Comparison of ENCODE assay signal across 7 cellular contexts in the genomic region with DNA sequence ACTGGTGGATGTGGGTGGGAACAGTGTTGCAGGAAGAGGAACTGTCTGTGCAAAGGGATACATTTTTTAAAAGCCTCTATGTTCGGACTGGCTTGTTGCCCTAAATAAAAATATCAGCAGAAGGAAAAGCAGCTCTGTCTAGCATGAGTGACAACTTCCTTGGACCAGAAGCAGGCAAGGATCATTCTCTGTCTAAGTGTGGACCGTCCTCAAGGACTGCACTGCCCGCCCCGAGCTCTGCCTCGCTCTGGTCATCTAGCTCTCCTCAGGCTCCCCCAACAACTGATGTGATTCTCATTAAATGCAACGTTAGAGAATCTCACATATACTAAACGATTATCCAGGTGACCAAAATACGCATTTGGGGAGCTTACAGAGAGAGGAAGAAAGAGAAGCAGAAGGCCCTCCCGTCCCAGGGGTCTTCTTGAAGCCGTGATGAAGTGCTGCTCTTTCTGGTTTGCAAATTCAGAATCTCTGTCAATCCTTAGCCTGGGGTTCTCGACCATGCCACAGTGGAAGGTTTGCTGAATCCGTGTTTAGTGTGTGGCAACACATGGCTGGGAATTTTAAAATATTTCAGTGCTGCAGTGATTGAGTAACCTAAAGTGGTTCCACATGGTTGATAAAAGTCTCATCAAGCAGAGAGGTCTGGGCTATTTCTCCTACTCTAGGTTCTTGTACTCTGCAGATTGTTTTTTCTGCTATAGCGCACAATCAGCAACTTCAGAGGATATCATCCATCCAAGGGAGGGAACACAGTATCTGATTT.
DNase-seq lines count a peak whose midpoint lies in the region; ATAC-seq and TF ChIP-seq lines count a peak whose summit lies in the region.

No MANE protein-coding gene starts in this region.

- H3K4ac ChIP-seq in neuronal stem cell (ENCODE audit: low read length) = no peak overlapping the region

- no peak for DNase-seq in Panc1 (ENCODE audit: low read depth, low spot score)
- DNase-seq in sciatic nerve (ENCODE audit: low spot score) = no peak
- DNase-seq in epidermal melanocyte (ENCODE audit: insufficient read length, low spot score) = no peak
- DNase-seq in neuronal stem cell (ENCODE audit: low spot score) = no peak
- no peak for DNase-seq in stimulated activated naive CD4-positive, alpha-beta T cell (lab: John Stamatoyannopoulos, UW)

- no peak overlapping the region for H2AK5ac ChIP-seq in neuronal stem cell (ENCODE audit: low read depth, low read length)

- H2BK12ac ChIP-seq in neuronal stem cell (ENCODE audit: low read length) = no peak overlapping the region

- no peak overlapping the region for H3K4me3 ChIP-seq in Panc1 (ENCODE audit: low read depth in 2 of 2, low read length in 2 of 2)
- no peak overlapping the region for H3K4me3 ChIP-seq in neuronal stem cell (ENCODE audit: low read length in 2 of 2)

- no peak overlapping the region for H3K18ac ChIP-seq in neuronal stem cell (ENCODE audit: low read length)

- H3K36me3 ChIP-seq in Panc1 (ENCODE audit: control insufficient read depth, insufficient read depth, low read length) (no peaks in the 10 kb centered on the region), neuronal stem cell (replicated peaks in 1 of 2; ENCODE audit: control insufficient read depth in 2 of 2, insufficient read depth in 2 of 2, low read length in 2 of 2) (no peaks in the 10 kb centered on the region)

- ATAC-seq in GM18909 (IDR thresholded peaks at IDR 0.05; ENCODE audit: poor library complexity, unreplicated experiment) = peak; percentile 31
- ATAC-seq in HG02642 (IDR thresholded peaks at IDR 0.05; ENCODE audit: poor library complexity, unreplicated experiment) = peak; percentile 55
- ATAC-seq in Panc1 = no peak
- ATAC-seq in sciatic nerve = peak; percentile 89

- no peak overlapping the region for H3K23ac ChIP-seq in neuronal stem cell (ENCODE audit: low read depth, low read length, poor library complexity)

- no peak overlapping the region for H4K8ac ChIP-seq in neuronal stem cell (ENCODE audit: low read depth, low read length)

- H3K27me3 ChIP-seq in Panc1 (ENCODE audit: control insufficient read depth, insufficient read depth, low read length) (no peaks in the 10 kb centered on the region), neuronal stem cell (ENCODE audit: control insufficient read depth in 3 of 3, insufficient read depth in 3 of 3, low read depth in 1 of 3, low read length in 3 of 3) (no peaks in the 10 kb centered on the region)

- H3K4me2 ChIP-seq in neuronal stem cell (ENCODE audit: insufficient read depth, low read length, poor library complexity, severe bottlenecking) = no peak overlapping the region

- H2BK5ac ChIP-seq in neuronal stem cell (ENCODE audit: low read length) = no peak overlapping the region

- no CpG with 5 or more reads among the region's 13 CpGs for WGBS in neuronal stem cell (ENCODE audit: extremely low coverage in 2 of 2, insufficient read length in 2 of 2, insufficient replicate concordance in 1 of 2), 2 donors

- H3K14ac ChIP-seq in neuronal stem cell (ENCODE audit: low read length) = no peak overlapping the region

- POLR2A ChIA-PET in Panc1 (lab: Charles Lee) = no interaction called here

- no peak overlapping the region for H2BK120ac ChIP-seq in neuronal stem cell (ENCODE audit: low read depth, low read length)

- H3K27ac ChIP-seq in Panc1 (ENCODE audit: low read length) (peak overlapping the region; percentile 23; the same call in 1 of the 2 replicates), neuronal stem cell (replicated peaks; ENCODE audit: low read length) (no peak overlapping the region)

- no TSS peak for BruUV-seq in Panc1 (replicated peaks; lab: Mats Ljungman, UMichigan)

- intact Hi-C loops in Panc1 (cut with micrococcal nuclease; ENCODE audit: unreplicated experiment) (no loop called here), sciatic nerve (cut with DNase I) (no loop called here)

- H2AFZ ChIP-seq in neuronal stem cell (ENCODE audit: low read length) = no peak overlapping the region

- H2BK15ac ChIP-seq in neuronal stem cell (ENCODE audit: low read length) = no peak overlapping the region

- H3K79me1 ChIP-seq in neuronal stem cell (ENCODE audit: low read depth, low read length) = no peaks in the 10 kb centered on the region

- in situ Hi-C loops in Panc1 (cut with HindIII; ENCODE audit: low pct_unique_long_range_greater_than_20kb, low sequenced_read_pairs) = no loop called here

- no peaks in the 10 kb centered on the region for H3K4me1 ChIP-seq in Panc1 (ENCODE audit: control insufficient read depth, insufficient read depth, low read length)
- H3K4me1 ChIP-seq in neuronal stem cell (ENCODE audit: control insufficient read depth in 2 of 2, insufficient read depth in 1 of 2, low read depth in 1 of 2, low read length in 2 of 2) = peaks cover 0 to 3% of the 10 kb centered on the region in 2 donors

- H4K91ac ChIP-seq in neuronal stem cell (ENCODE audit: low read depth, low read length, poor library complexity) = no peak overlapping the region

- H3K9me3 ChIP-seq in Panc1 (ENCODE audit: control insufficient read depth, insufficient read depth, low read depth, low read length) (no peaks in the 10 kb centered on the region), neuronal stem cell (replicated peaks in 1 of 2; ENCODE audit: control insufficient read depth in 2 of 2, insufficient read depth in 1 of 2, low read depth in 1 of 2, low read length in 2 of 2) (no peaks in the 10 kb centered on the region)

- no peak for TF ChIP-seq CTCF in Panc1 (IDR thresholded peaks at IDR 0.05)

- no peak overlapping the region for H3K9ac ChIP-seq in neuronal stem cell (ENCODE audit: low read depth, low read length, poor library complexity)

- CTCF ChIA-PET in Panc1 (lab: Charles Lee) = interaction anchor here (0.6 kb wide), 1 partner anchor 106 kb away, joined by 4 read pairs; no protein-coding TSS in a partner anchor
